ENCODE assay signal across 11 cellular contexts in genomic region chr15:74785716-74786032, GRCh38. TPM values are rescaled to one million over a fixed set of nuclear protein-coding genes. Genes with fewer than 3 reads are reported as not detected.
DNase-seq lines count a peak whose midpoint lies in the region; ATAC-seq and TF ChIP-seq lines count a peak whose summit lies in the region.
"Had no signal": no experiment of that assay in that cellular context is flagged by ENCODE, and none has a peak within 500 bp of the region (broad histone marks: within the 10 kb centered on the region; RNA-seq: fewer than 3 reads in every experiment).

No MANE protein-coding gene starts in this region.

- H3K4me3 Mint-ChIP-seq in activated CD4-positive, alpha-beta T cell treated with anti-CD3 and anti-CD28 coated beads, Interleukin-2, amount 10 ng/mL, durations not matched to agents 7 days and 5 days = peak overlapping the region; percentile 88
- H3K4me3 Mint-ChIP-seq in T-helper 17 cell = peak overlapping the region; percentile 95

- peak overlapping the region in 4 of 5 donors; percentile 0 to 60 (median 22) for H3K9ac ChIP-seq in subcutaneous abdominal adipose tissue (ENCODE audit: low read length in 5 of 5)

- H3K27me3 ChIP-seq in right atrium auricular region (no peaks in the 10 kb centered on the region), subcutaneous abdominal adipose tissue (ENCODE audit: control insufficient read depth in 5 of 5, insufficient read depth in 4 of 5, low read length in 5 of 5) (no peaks in the 10 kb centered on the region), foreskin keratinocyte (no peaks in the 10 kb centered on the region)

- H3K9me3 Mint-ChIP-seq in activated CD4-positive, alpha-beta T cell treated with anti-CD3 and anti-CD28 coated beads, Interleukin-2, amount 10 ng/mL, durations not matched to agents 7 days and 5 days = no peaks in the 10 kb centered on the region

- H3K4me3 ChIP-seq in right atrium auricular region (no peak overlapping the region), subcutaneous abdominal adipose tissue (ENCODE audit: low read depth in 1 of 5, low read length in 5 of 5) (peak overlapping the region in 1 of 5 donors; percentile 5)

- H3K36me3 ChIP-seq in right atrium auricular region (no peaks in the 10 kb centered on the region), subcutaneous abdominal adipose tissue (ENCODE audit: control insufficient read depth in 5 of 5, insufficient read depth in 5 of 5, low read length in 5 of 5) (peaks cover 0 to 2% (median 0%) of the 10 kb centered on the region in 5 donors)

- H3K36me3 Mint-ChIP-seq in activated CD4-positive, alpha-beta T cell treated with anti-CD3 and anti-CD28 coated beads, Interleukin-2, amount 10 ng/mL, durations not matched to agents 7 days and 5 days (ENCODE audit: low read depth) = peaks cover 68% of the 10 kb centered on the region
- peaks cover 7% of the 10 kb centered on the region for H3K36me3 Mint-ChIP-seq in T-helper 17 cell (ENCODE audit: low read depth)

- H3K4me1 ChIP-seq in right atrium auricular region (peaks cover 0 to 93% of the 10 kb centered on the region in 2 donors), subcutaneous abdominal adipose tissue (ENCODE audit: control insufficient read depth in 5 of 5, insufficient read depth in 5 of 5, low read length in 5 of 5) (peaks cover 38 to 94% (median 92%) of the 10 kb centered on the region in 5 donors), foreskin keratinocyte (peaks cover 26% of the 10 kb centered on the region)

- POLR2A ChIA-PET in activated CD4-positive, alpha-beta T cell treated with anti-CD3 and anti-CD28 coated beads, Interleukin-2, amount 10 ng/mL, durations not matched to agents 7 days and 5 days (lab: Charles Lee) = interaction anchor here (0.6 kb wide), 1 partner anchor 356 kb away, joined by 3 read pairs; no protein-coding TSS in a partner anchor

- peaks cover 57% of the 10 kb centered on the region for H3K4me1 Mint-ChIP-seq in activated CD4-positive, alpha-beta T cell treated with anti-CD3 and anti-CD28 coated beads, Interleukin-2, amount 10 ng/mL, durations not matched to agents 7 days and 5 days
- peaks cover 68% of the 10 kb centered on the region for H3K4me1 Mint-ChIP-seq in T-helper 17 cell

- DNase-seq in activated CD4-positive, alpha-beta T cell treated with anti-CD3 and anti-CD28 coated beads, Interleukin-2, amount 10 ng/mL, durations not matched to agents 7 days and 5 days = peak; percentile 72
- no peak for DNase-seq in activated CD4-positive, alpha-beta T cell treated with anti-CD3 and anti-CD28 coated beads, Interleukin-2, amount 50 U/mL, for 4 hours
- DNase-seq in T-helper 17 cell (no peak), right atrium auricular region (ENCODE audit: low spot score) (no peak), foreskin keratinocyte (no peak), OCI-M1 (lab: John Stamatoyannopoulos, UW) (no peak)
- DNase-seq in activated CD8-positive, alpha-beta memory T cell treated with anti-CD3 and anti-CD28 coated beads, Interleukin-2, amount 50 U/mL, for 4 hours = no peak
- DNase-seq: ACHN, NCI-H748 treated with DMSO at 0.1 percent for 48 hours had no signal

- H3K9me3 ChIP-seq in T-helper 17 cell (ENCODE audit: control insufficient read depth, low read length, poor library complexity, severe bottlenecking) (no peaks in the 10 kb centered on the region), right atrium auricular region (no peaks in the 10 kb centered on the region), subcutaneous abdominal adipose tissue (ENCODE audit: control insufficient read depth in 5 of 5, low read length in 5 of 5) (no peaks in the 10 kb centered on the region)

- TF ChIP-seq CTCF in right atrium auricular region (IDR thresholded peaks at IDR 0.05) (no peak), foreskin keratinocyte (conservative IDR thresholded peaks at IDR 0.05) (no peak)

- no peaks in the 10 kb centered on the region for H3K27me3 Mint-ChIP-seq in activated CD4-positive, alpha-beta T cell treated with anti-CD3 and anti-CD28 coated beads, Interleukin-2, amount 10 ng/mL, durations not matched to agents 7 days and 5 days
- H3K27me3 Mint-ChIP-seq in T-helper 17 cell = no peaks in the 10 kb centered on the region

- no peak for ATAC-seq in T-helper 17 cell
- no peak for ATAC-seq in foreskin keratinocyte

- peak overlapping the region; percentile 98 for H3K27ac Mint-ChIP-seq in activated CD4-positive, alpha-beta T cell treated with anti-CD3 and anti-CD28 coated beads, Interleukin-2, amount 10 ng/mL, durations not matched to agents 7 days and 5 days
- H3K27ac Mint-ChIP-seq in T-helper 17 cell = peak overlapping the region; percentile 98

- CTCF ChIA-PET in activated CD4-positive, alpha-beta T cell treated with anti-CD3 and anti-CD28 coated beads, Interleukin-2, amount 10 ng/mL, durations not matched to agents 7 days and 5 days (lab: Charles Lee) = interaction anchor here (0.8 to 27.9 kb wide), 4 partner anchors 5 to 164 kb away, joined by 3 to 930 read pairs (median 467); partner anchors contain the start of genes CSK and LMAN1L

- H3K27ac ChIP-seq in right atrium auricular region = peak overlapping the region; percentile 91 to 92
- H3K27ac ChIP-seq in subcutaneous abdominal adipose tissue (ENCODE audit: low read depth, low read length) = no peak overlapping the region
- no peak overlapping the region for H3K27ac ChIP-seq in foreskin keratinocyte

RNA-seq across cellular contexts. Expression of gene CSK, which starts 3.8 kb away (rescaled TPM):
- total RNA-seq in activated CD4-positive, alpha-beta T cell treated with anti-CD3 and anti-CD28 coated beads, Interleukin-2, amount 10 ng/mL, durations not matched to agents 7 days and 5 days = 100 to 1,000 TPM; 315 to 348 TPM
- 100 to 1,000 TPM; 188 to 208 TPM for total RNA-seq in T-helper 17 cell
- 10 to 100 TPM; 25.6 to 26.8 TPM for total RNA-seq in right atrium auricular region
- total RNA-seq in foreskin keratinocyte = 39.7 and 47.8 TPM in 2 replicates
- polyA plus RNA-seq in foreskin keratinocyte = 46.0 and 53.0 TPM in 2 replicates

RNA-seq across cellular contexts. Expression of gene LMAN1L, which starts 27.0 kb away (rescaled TPM):
- under 1 TPM; 0.87 to 0.92 TPM for total RNA-seq in activated CD4-positive, alpha-beta T cell treated with anti-CD3 and anti-CD28 coated beads, Interleukin-2, amount 10 ng/mL, durations not matched to agents 7 days and 5 days
- total RNA-seq in T-helper 17 cell (under 1 TPM; 0.82 to 0.91 TPM), right atrium auricular region (10 to 100 TPM; 13.8 to 88.7 TPM), foreskin keratinocyte (not detected in 2 replicates)
- not detected in 2 replicates for polyA plus RNA-seq in foreskin keratinocyte
- total RNA-seq: epithelial cell of proximal tubule had no signal

RNA-seq across cellular contexts. Expression of gene CYP1A2, which starts 37.0 kb away (rescaled TPM):
- not detected for total RNA-seq in activated CD4-positive, alpha-beta T cell treated with anti-CD3 and anti-CD28 coated beads, Interleukin-2, amount 10 ng/mL, durations not matched to agents 7 days and 5 days
- not detected for total RNA-seq in T-helper 17 cell
- not detected for total RNA-seq in right atrium auricular region
- 0.04 TPM in 1 of 2 replicates, not detected in the other for total RNA-seq in foreskin keratinocyte
- polyA plus RNA-seq in foreskin keratinocyte = not detected in 2 replicates
- total RNA-seq: epithelial cell of proximal tubule had no signal

RNA-seq across cellular contexts. Expression of gene CPLX3, which starts 40.8 kb away (rescaled TPM):
- under 1 TPM; 0.12 to 0.19 TPM for total RNA-seq in activated CD4-positive, alpha-beta T cell treated with anti-CD3 and anti-CD28 coated beads, Interleukin-2, amount 10 ng/mL, durations not matched to agents 7 days and 5 days
- total RNA-seq in T-helper 17 cell = under 1 TPM in 1 of 2 donors, not detected in 1; 0.20 TPM
- total RNA-seq in right atrium auricular region = 10 to 100 TPM in 1 of 2 donors, 1 to 10 TPM in 1; 1.1 to 10.8 TPM
- total RNA-seq in foreskin keratinocyte = not detected in 2 replicates
- not detected in 2 replicates for polyA plus RNA-seq in foreskin keratinocyte
- total RNA-seq: epithelial cell of proximal tubule had no signal

RNA-seq across cellular contexts. Expression of gene ULK3, which starts 57.3 kb away (rescaled TPM):
- total RNA-seq in activated CD4-positive, alpha-beta T cell treated with anti-CD3 and anti-CD28 coated beads, Interleukin-2, amount 10 ng/mL, durations not matched to agents 7 days and 5 days = 10 to 100 TPM; 56.6 to 66.4 TPM
- 10 to 100 TPM; 44.6 to 49.0 TPM for total RNA-seq in T-helper 17 cell
- total RNA-seq in right atrium auricular region = 10 to 100 TPM; 38.1 to 42.9 TPM
- 9.4 and 9.8 TPM in 2 replicates for total RNA-seq in foreskin keratinocyte
- polyA plus RNA-seq in foreskin keratinocyte = 9.1 TPM in 2 replicates

Comparison
In these comparisons a context has a peak if more than half of its experiments do, and no peak if none do; other contexts are left out.
1. H3K27ac ChIP-seq: peak in right atrium auricular region (2 of 2); none in subcutaneous abdominal adipose tissue (single experiment) and foreskin keratinocyte (single experiment).
2. RNA of gene LMAN1L, which starts 27.0 kb away (total RNA-seq): 13.8 to 88.7 TPM in right atrium auricular region; 0.87 to 0.92 TPM in activated CD4-positive, alpha-beta T cell treated with anti-CD3 and anti-CD28 coated beads, Interleukin-2, amount 10 ng/mL, durations not matched to agents 7 days and 5 days, 0.82 to 0.91 TPM in T-helper 17 cell and not detected in foreskin keratinocyte; every median in the first group is over 4 times any median in the second.